30 cellular contexts compared by ENCODE assay signal in the genomic region with DNA sequence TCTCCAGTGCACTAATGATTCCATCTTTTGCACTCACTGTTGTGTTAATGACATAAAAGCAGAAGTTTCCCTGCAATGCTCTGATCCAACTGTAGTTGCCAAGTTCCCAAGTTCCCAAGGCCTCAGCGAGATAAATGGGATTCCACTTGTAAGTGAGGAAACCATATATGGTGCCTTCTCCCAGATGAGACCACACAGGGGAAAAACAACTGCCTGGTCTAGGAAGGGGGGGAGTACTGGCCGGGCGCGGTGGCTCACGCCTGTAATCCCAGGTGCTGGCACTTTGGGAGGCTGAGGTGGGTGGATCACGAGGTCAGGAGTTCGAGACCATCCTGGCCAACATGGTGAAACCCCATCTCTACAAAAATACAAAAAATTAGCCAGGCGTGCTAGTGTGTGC.
"Had no signal": no experiment of that assay in that cellular context is flagged by ENCODE, and none has a peak within 500 bp of the region (broad histone marks: within the 10 kb centered on the region; RNA-seq: fewer than 3 reads in every experiment).

No MANE protein-coding gene starts in this region.

- H3K4me1 ChIP-seq: body of pancreas, lower lobe of right lung, stomach, suprapubic skin, tibial nerve had no signal

- H2AFZ ChIP-seq: hepatocyte had no signal

- H3K4me2 ChIP-seq: hepatocyte, smooth muscle cell had no signal

- H3K27ac ChIP-seq: body of pancreas, hepatocyte, lower lobe of right lung, suprapubic skin, tibial nerve, VCaP had no signal

- H3K27me3 ChIP-seq: body of pancreas, stomach, suprapubic skin, tibial nerve had no signal

- H3K79me2 ChIP-seq: hepatocyte had no signal

- H3K4me3 ChIP-seq: body of pancreas, hepatocyte, lower lobe of right lung, smooth muscle cell, stomach, suprapubic skin, tibial nerve had no signal

- H3K27me3 Mint-ChIP-seq: activated naive CD8-positive, alpha-beta T cell; stimulated activated naive B cell treated with anti-CD40 and anti-IgM and Interleukin-4, amounts not matched to agents 10 μg/mL and 1 μg/mL and 100 μg/mL, for 72 hours had no signal

- H3K9me3 Mint-ChIP-seq: effector memory CD8-positive, alpha-beta T cell; immature natural killer cell; natural killer cell; stimulated activated naive B cell treated with anti-CD40 and anti-IgM and Interleukin-4, amounts not matched to agents 10 μg/mL and 1 μg/mL and 100 μg/mL, for 72 hours; T-helper 1 cell treated with Interleukin-12 subunit alpha and Interleukin-12 subunit beta and Interleukin-4 antibody, amounts not matched to agents 30 μg/mL and 1 μg/mL, for 36 hours had no signal

- H3K36me3 ChIP-seq: lower lobe of right lung, stomach, suprapubic skin, tibial nerve had no signal

- H3K36me3 Mint-ChIP-seq: activated naive CD8-positive, alpha-beta T cell; immature natural killer cell; natural killer cell; stimulated activated naive B cell treated with anti-CD40 and anti-IgM and Interleukin-4, amounts not matched to agents 10 μg/mL and 1 μg/mL and 100 μg/mL, for 72 hours had no signal

- H3K4me1 Mint-ChIP-seq: immature natural killer cell; natural killer cell; stimulated activated naive B cell treated with anti-CD40 and anti-IgM and Interleukin-4, amounts not matched to agents 10 μg/mL and 1 μg/mL and 100 μg/mL, for 72 hours had no signal

- H3K4me3 Mint-ChIP-seq: activated naive CD8-positive, alpha-beta T cell; effector memory CD8-positive, alpha-beta T cell; immature natural killer cell; natural killer cell; stimulated activated naive B cell treated with anti-CD40 and anti-IgM and Interleukin-4, amounts not matched to agents 10 μg/mL and 1 μg/mL and 100 μg/mL, for 72 hours; T-helper 1 cell treated with Interleukin-12 subunit alpha and Interleukin-12 subunit beta and Interleukin-4 antibody, amounts not matched to agents 30 μg/mL and 1 μg/mL, for 36 hours had no signal

- ATAC-seq: body of pancreas; effector memory CD8-positive, alpha-beta T cell; lower lobe of right lung; natural killer cell; sciatic nerve; stimulated activated naive B cell treated with anti-CD40 and anti-IgM and Interleukin-4, amounts not matched to agents 10 μg/mL and 1 μg/mL and 100 μg/mL, for 72 hours had no signal

- H3K9me3 ChIP-seq: body of pancreas, lower lobe of right lung, stomach, suprapubic skin, tibial nerve had no signal

- DNase-seq: activated CD4-positive, alpha-beta T cell treated with anti-CD3 and anti-CD28 coated beads for 4 hours; activated CD4-positive, alpha-beta T cell treated with anti-CD3 and anti-CD28 coated beads, Interleukin-2, amount 50 U/mL, for 4 hours; activated CD8-positive, alpha-beta memory T cell treated with anti-CD3 and anti-CD28 coated beads for 24 hours; activated effector memory CD4-positive, alpha-beta T cell treated with Interleukin-2 at 50 U/mL for 16 hours; activated naive CD4-positive, alpha-beta T cell treated with Interleukin-2 at 50 U/mL for 16 hours; aorta; body of pancreas; cortex of kidney; effector memory CD8-positive, alpha-beta T cell; erythroblast; foreskin melanocyte; glutamatergic neuron; immature natural killer cell; kidney; lower lobe of right lung; mesenchymal stem cell; natural killer cell; stimulated activated CD4-positive, alpha-beta T cell treated with anti-CD3 and anti-CD28 coated beads, Interleukin-1b, Interleukin-23, amount 100 ng/mL, for 48 hours; stimulated activated naive B cell treated with anti-CD40 and anti-IgM and Interleukin-4, amounts not matched to agents 10 μg/mL and 1 μg/mL and 100 μg/mL, for 72 hours; stomach; SW 1271; T-helper 9 cell had no signal

- H3K27ac Mint-ChIP-seq: activated naive CD8-positive, alpha-beta T cell; effector memory CD8-positive, alpha-beta T cell; immature natural killer cell; natural killer cell; stimulated activated naive B cell treated with anti-CD40 and anti-IgM and Interleukin-4, amounts not matched to agents 10 μg/mL and 1 μg/mL and 100 μg/mL, for 72 hours; T-helper 1 cell treated with Interleukin-12 subunit alpha and Interleukin-12 subunit beta and Interleukin-4 antibody, amounts not matched to agents 30 μg/mL and 1 μg/mL, for 36 hours had no signal
